In the genomic region with DNA sequence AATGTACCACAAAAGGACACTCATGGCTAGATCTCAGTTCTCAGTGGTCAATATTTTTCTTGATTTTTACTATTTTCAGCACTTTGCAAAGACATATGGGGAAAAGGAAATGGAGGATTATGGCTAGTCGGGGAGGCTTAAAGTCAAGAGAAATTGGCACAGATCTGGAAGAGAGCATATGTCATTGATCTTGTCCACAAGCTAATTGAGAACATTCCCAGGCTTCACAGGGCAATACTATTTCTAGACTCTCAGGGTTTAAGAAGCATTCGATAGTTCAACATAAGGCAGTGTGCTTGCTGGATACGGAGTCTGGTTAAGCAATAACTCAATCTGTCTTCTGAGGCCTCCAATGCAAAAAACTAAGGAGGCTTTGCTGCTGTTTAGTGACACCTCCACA, we compare ENCODE assay signal across 18 cellular contexts.
DNase-seq lines count a peak whose midpoint lies in the region; TF ChIP-seq lines count a peak whose summit lies in the region.
"Had no signal": no experiment of that assay in that cellular context is flagged by ENCODE, and none has a peak within 500 bp of the region (broad histone marks: within the 10 kb centered on the region; RNA-seq: fewer than 3 reads in every experiment).

No MANE protein-coding gene starts in this region.

- DNase-seq in NCI-H1092 treated with DMSO at 0.1 percent for 48 hours (lab: John Stamatoyannopoulos, UW) (peak; percentile 9), NCI-H1092 (lab: John Stamatoyannopoulos, UW) (no peak), adipocyte (ENCODE audit: low read depth) (peak; percentile 53), fibroblast of gingiva (ENCODE audit: low read depth) (peak; percentile 14), retina (peak; percentile 44), erythroblast (lab: John Stamatoyannopoulos, UW) (no peak), SK-N-DZ (ENCODE audit: low spot score) (no peak), HK-2 (ENCODE audit: unreplicated experiment) (no peak)
- DNase-seq: BE2C; CD8-positive, alpha-beta T cell; DMS79; IMR-90; NCI-H1048; NCI-H2171 treated with DMSO at 0.1 percent for 48 hours; NCI-H446 treated with DMSO at 0.1 percent for 48 hours; NCI-H748 treated with DMSO at 0.1 percent for 48 hours; Peyer's patch had no signal

- no peaks in the 10 kb centered on the region for H3K27me3 ChIP-seq in adipocyte (replicated peaks; ENCODE audit: control insufficient read depth, insufficient read depth, low read length)
- H3K27me3 ChIP-seq: BE2C, Peyer's patch, SJSA1 had no signal

- H3K4me1 ChIP-seq in adipocyte (ENCODE audit: control insufficient read depth, insufficient read depth, low read length): no peaks in the 10 kb centered on the region
- H3K4me1 ChIP-seq: Peyer's patch had no signal

- H3K9ac ChIP-seq in adipocyte (ENCODE audit: low read length): no peak overlapping the region

- no peak overlapping the region for H3K4me3 ChIP-seq in adipocyte (ENCODE audit: low read length)
- H3K4me3 ChIP-seq: Peyer's patch, SJSA1 had no signal

- TF ChIP-seq POLR2A in erythroblast (IDR thresholded peaks at IDR 0.05; ENCODE audit: low read length): no peak

- no peaks in the 10 kb centered on the region for H3K36me3 ChIP-seq in adipocyte (ENCODE audit: control insufficient read depth, insufficient read depth, low read length, severe bottlenecking)
- H3K36me3 ChIP-seq: BE2C, Peyer's patch, SJSA1 had no signal

- H3K9me3 ChIP-seq in adipocyte (ENCODE audit: control insufficient read depth, low read length): peaks cover 59% of the 10 kb centered on the region
- H3K9me3 ChIP-seq: BE2C, Peyer's patch had no signal

Comparison
In these comparisons a context has a peak if more than half of its experiments do, and no peak if none do; other contexts are left out.
1. DNase-seq: peak in NCI-H1092 treated with DMSO at 0.1 percent for 48 hours (single experiment), adipocyte (single experiment), fibroblast of gingiva (single experiment) and retina (single experiment); none in NCI-H1092 (single experiment), erythroblast (0 of 2), SK-N-DZ (single experiment) and HK-2 (single experiment).